In genomic region chr16:30956601-30957455, GRCh38 we compare ENCODE assay signal across 7 cellular contexts. TPM values are rescaled to one million over a fixed set of nuclear protein-coding genes. Genes with fewer than 3 reads are reported as not detected.
A peak's percentile ranks its signal among the peaks of the same experiment; 100 is the strongest.
DNase-seq lines count a peak whose midpoint lies in the region; ATAC-seq and TF ChIP-seq lines count a peak whose summit lies in the region.

No MANE protein-coding gene starts in this region.

- peak overlapping the region; percentile 92 for H3K4me3 Mint-ChIP-seq in chondrocyte (ENCODE audit: unreplicated experiment)

- peak; percentile 49 for ATAC-seq in HG02943 (IDR thresholded peaks at IDR 0.05; ENCODE audit: low read depth, unreplicated experiment)

- peak overlapping the region; percentile 97 for H3K27ac ChIP-seq in layer of hippocampus (ENCODE audit: low read depth, low read length)

- peak; percentile 34 for TF ChIP-seq CTCF in GM13977 (IDR thresholded peaks at IDR 0.05; ENCODE audit: extremely low read depth, insufficient read depth, missing control alignments)
- TF ChIP-seq CTCF in chondrocyte (IDR thresholded peaks at IDR 0.05): peak; percentile 72

- peaks cover 14% of the 10 kb centered on the region for H3K36me3 Mint-ChIP-seq in chondrocyte (ENCODE audit: low read depth)

- in situ Hi-C loops in GM13977 (cut with MboI; ENCODE audit: low pct_unique_long_range_greater_than_20kb, low sequenced_read_pairs, unreplicated experiment): loop anchor here (25.0 kb wide), 2 partner anchors 480 to 930 kb away; partner anchors contain the start of genes COX6A2 and ZNF843

- DNase-seq in GM13977 (ENCODE audit: low spot score) (peak; percentile 90), NCI-H345 treated with DMSO at 0.1 percent for 48 hours (lab: John Stamatoyannopoulos, UW; ENCODE audit: unreplicated experiment) (peak; percentile 64), chondrocyte (ENCODE audit: low spot score) (no peak)
- DNase-seq in activated CD4-positive, alpha-beta T cell treated with anti-CD3 and anti-CD28 coated beads for 24 hours (ENCODE audit: low read depth in 2 of 2): peak; percentile 91 to 93
- peak; percentile 94 for DNase-seq in stimulated activated CD4-positive, alpha-beta T cell treated with anti-CD3 and anti-CD28 coated beads, Interleukin-1b, Interleukin-23, amount 100 ng/mL, for 48 hours

- no peaks in the 10 kb centered on the region for H3K9me3 Mint-ChIP-seq in chondrocyte (ENCODE audit: low read depth)

- no peaks in the 10 kb centered on the region for H3K27me3 Mint-ChIP-seq in chondrocyte (ENCODE audit: low read depth)

- H3K27me3 ChIP-seq in layer of hippocampus (ENCODE audit: control insufficient read depth, insufficient read depth, low read length): no peaks in the 10 kb centered on the region

- peaks cover 27% of the 10 kb centered on the region for H3K4me1 Mint-ChIP-seq in chondrocyte (ENCODE audit: low read depth)

- H3K27ac Mint-ChIP-seq in chondrocyte (ENCODE audit: unreplicated experiment): peak overlapping the region; percentile 99

RNA-seq across cellular contexts. Expression of gene SETD1A, which starts 0.7 kb away (rescaled TPM):
- total RNA-seq in chondrocyte: 15.0 to 18.0 TPM (median 15.8 TPM) in 3 replicates

RNA-seq across cellular contexts. Expression of gene ORAI3, which starts 8.0 kb away (rescaled TPM):
- 10.3 to 16.0 TPM (median 15.6 TPM) in 3 replicates for total RNA-seq in chondrocyte

RNA-seq across cellular contexts. Expression of gene HSD3B7, which starts 28.2 kb away (rescaled TPM):
- total RNA-seq in chondrocyte: 10.8 to 12.4 TPM (median 12.3 TPM) in 3 replicates

RNA-seq across cellular contexts. Expression of gene FBXL19, which starts 33.5 kb away (rescaled TPM):
- 19.4 to 21.5 TPM (median 20.5 TPM) in 3 replicates for total RNA-seq in chondrocyte

RNA-seq across cellular contexts. Expression of gene STX1B, which starts 53.6 kb away (rescaled TPM):
- 1.4 to 4.0 TPM (median 1.7 TPM) in 3 replicates for total RNA-seq in chondrocyte
